In the genomic region with DNA sequence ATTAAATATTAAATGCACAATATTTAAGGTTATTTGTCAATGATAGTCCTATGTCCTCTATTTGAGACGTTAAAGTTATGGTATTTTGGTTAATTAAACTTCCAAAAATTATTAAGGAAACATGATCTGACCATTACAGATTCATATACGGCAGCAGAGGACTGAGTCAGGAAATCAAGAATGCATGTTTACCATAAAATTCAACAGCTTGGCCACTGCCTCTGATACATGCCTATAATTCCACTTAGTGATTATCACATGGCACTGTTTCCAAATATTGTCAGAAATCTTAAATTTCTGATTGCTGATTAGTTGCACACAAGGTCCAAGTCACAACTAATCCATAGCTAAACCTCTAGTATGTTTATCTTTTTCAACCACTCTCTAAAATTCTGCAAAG, we compare ENCODE assay signal across 2 cellular contexts.
TF ChIP-seq lines count a peak whose summit lies in the region.

No MANE protein-coding gene starts in this region.

TF ChIP-seq in SK-N-SH, 30 proteins besides CTCF, POLR2A, EP300 and RAD21 (continued from another document):
- TF ChIP-seq, protein P1, sequence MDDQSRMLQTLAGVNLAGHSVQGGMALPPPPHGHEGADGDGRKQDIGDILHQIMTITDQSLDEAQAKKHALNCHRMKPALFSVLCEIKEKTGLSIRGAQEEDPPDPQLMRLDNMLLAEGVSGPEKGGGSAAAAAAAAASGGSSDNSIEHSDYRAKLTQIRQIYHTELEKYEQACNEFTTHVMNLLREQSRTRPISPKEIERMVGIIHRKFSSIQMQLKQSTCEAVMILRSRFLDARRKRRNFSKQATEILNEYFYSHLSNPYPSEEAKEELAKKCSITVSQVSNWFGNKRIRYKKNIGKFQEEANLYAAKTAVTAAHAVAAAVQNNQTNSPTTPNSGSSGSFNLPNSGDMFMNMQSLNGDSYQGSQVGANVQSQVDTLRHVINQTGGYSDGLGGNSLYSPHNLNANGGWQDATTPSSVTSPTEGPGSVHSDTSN (IDR thresholded peaks at IDR 0.05) = no peak
- TF ChIP-seq POLR2AphosphoS5 (IDR thresholded peaks at IDR 0.05; ENCODE audit: low read depth, low read length) (no peak), TAF1 (IDR thresholded peaks at IDR 0.05; ENCODE audit: borderline replicate concordance, low read depth, low read length) (no peak), RCOR1 (IDR thresholded peaks at IDR 0.05; ENCODE audit: low read length) (no peak), FOXJ3 (CRISPR knock-in tag; IDR thresholded peaks at IDR 0.05) (no peak), GATA2 (CRISPR knock-in tag; IDR thresholded peaks at IDR 0.05) (no peak), ELF1 (IDR thresholded peaks at IDR 0.05) (no peak)
- TF ChIP-seq, protein P2, sequence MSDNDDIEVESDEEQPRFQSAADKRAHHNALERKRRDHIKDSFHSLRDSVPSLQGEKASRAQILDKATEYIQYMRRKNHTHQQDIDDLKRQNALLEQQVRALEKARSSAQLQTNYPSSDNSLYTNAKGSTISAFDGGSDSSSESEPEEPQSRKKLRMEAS (IDR thresholded peaks at IDR 0.05; ENCODE audit: low read depth) = no peak
TF ChIP-seq in SK-N-SH: peak in this region for 0.

TF ChIP-seq in SK-N-SH treated with all-trans-retinoic acid at 6 μM for 48 hours, 23 proteins besides CTCF, POLR2A, EP300 and RAD21 (continued from another document):
- TF ChIP-seq, protein P3, sequence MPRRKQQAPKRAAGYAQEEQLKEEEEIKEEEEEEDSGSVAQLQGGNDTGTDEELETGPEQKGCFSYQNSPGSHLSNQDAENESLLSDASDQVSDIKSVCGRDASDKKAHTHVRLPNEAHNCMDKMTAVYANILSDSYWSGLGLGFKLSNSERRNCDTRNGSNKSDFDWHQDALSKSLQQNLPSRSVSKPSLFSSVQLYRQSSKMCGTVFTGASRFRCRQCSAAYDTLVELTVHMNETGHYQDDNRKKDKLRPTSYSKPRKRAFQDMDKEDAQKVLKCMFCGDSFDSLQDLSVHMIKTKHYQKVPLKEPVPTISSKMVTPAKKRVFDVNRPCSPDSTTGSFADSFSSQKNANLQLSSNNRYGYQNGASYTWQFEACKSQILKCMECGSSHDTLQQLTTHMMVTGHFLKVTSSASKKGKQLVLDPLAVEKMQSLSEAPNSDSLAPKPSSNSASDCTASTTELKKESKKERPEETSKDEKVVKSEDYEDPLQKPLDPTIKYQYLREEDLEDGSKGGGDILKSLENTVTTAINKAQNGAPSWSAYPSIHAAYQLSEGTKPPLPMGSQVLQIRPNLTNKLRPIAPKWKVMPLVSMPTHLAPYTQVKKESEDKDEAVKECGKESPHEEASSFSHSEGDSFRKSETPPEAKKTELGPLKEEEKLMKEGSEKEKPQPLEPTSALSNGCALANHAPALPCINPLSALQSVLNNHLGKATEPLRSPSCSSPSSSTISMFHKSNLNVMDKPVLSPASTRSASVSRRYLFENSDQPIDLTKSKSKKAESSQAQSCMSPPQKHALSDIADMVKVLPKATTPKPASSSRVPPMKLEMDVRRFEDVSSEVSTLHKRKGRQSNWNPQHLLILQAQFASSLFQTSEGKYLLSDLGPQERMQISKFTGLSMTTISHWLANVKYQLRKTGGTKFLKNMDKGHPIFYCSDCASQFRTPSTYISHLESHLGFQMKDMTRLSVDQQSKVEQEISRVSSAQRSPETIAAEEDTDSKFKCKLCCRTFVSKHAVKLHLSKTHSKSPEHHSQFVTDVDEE (CRISPR knock-in tag; IDR thresholded peaks at IDR 0.05) = no peak
